11 cellular contexts compared by ENCODE assay signal in genomic region chr22:42805998-42806481, GRCh38. TPM values are rescaled to one million over a fixed set of nuclear protein-coding genes. Genes with fewer than 3 reads are reported as not detected.
DNase-seq lines count a peak whose midpoint lies in the region; ATAC-seq, FAIRE-seq and TF ChIP-seq lines count a peak whose summit lies in the region.
"Had no signal": no experiment of that assay in that cellular context is flagged by ENCODE, and none has a peak within 500 bp of the region (broad histone marks: within the 10 kb centered on the region; RNA-seq: fewer than 3 reads in every experiment).

No MANE protein-coding gene starts in this region.

- H3K27ac Mint-ChIP-seq in naive thymus-derived CD8-positive, alpha-beta T cell: peak overlapping the region in 2 of 10 donors; percentile 20 to 64
- H3K27ac Mint-ChIP-seq in activated naive CD4-positive, alpha-beta T cell treated with anti-CD3 and anti-CD28 coated beads, Interleukin-2, amount 50 U/mL, for 72 hours: peak overlapping the region in 1 of 2 donors; percentile 55
- H3K27ac Mint-ChIP-seq: activated B cell treated with CpG ODN at 0.5 μM for 24 hours had no signal

- no peaks in the 10 kb centered on the region for H3K9me2 ChIP-seq in hepatocyte (replicated peaks; ENCODE audit: insufficient read depth)

- intact Hi-C loops in tibial artery (cut with DNase I; ENCODE audit: low total_unique reads): no loop called here

- POLR2A ChIA-PET in naive thymus-derived CD8-positive, alpha-beta T cell (lab: Charles Lee): no interaction called here

- no peak overlapping the region for H3K4me3 Mint-ChIP-seq in naive thymus-derived CD8-positive, alpha-beta T cell
- H3K4me3 Mint-ChIP-seq: activated B cell treated with CpG ODN at 0.5 μM for 24 hours had no signal

- H3K4me1 Mint-ChIP-seq in naive thymus-derived CD8-positive, alpha-beta T cell: peaks cover 0 to 2% (median 0%) of the 10 kb centered on the region in 4 donors
- H3K4me1 Mint-ChIP-seq: activated B cell treated with CpG ODN at 0.5 μM for 24 hours had no signal

- H4K20me1 ChIP-seq in hepatocyte (ENCODE audit: insufficient read depth, poor library complexity, severe bottlenecking): no peaks in the 10 kb centered on the region

- no peak for FAIRE-seq in bronchial epithelial cell (lab: Jason Lieb, UNC)

- H3K9me3 Mint-ChIP-seq in naive thymus-derived CD8-positive, alpha-beta T cell: no peaks in the 10 kb centered on the region
- no peaks in the 10 kb centered on the region for H3K9me3 Mint-ChIP-seq in activated naive CD4-positive, alpha-beta T cell treated with anti-CD3 and anti-CD28 coated beads, Interleukin-2, amount 50 U/mL, for 72 hours
- H3K9me3 Mint-ChIP-seq: activated B cell treated with CpG ODN at 0.5 μM for 24 hours had no signal

- peaks cover 0 to 20% (median 5%) of the 10 kb centered on the region in 4 donors for H3K4me1 ChIP-seq in tibial artery
- H3K4me1 ChIP-seq in hepatocyte (ENCODE audit: insufficient read depth): no peaks in the 10 kb centered on the region

- peak overlapping the region; percentile 40 to 45 for H3K27ac ChIP-seq in tibial artery
- no peak overlapping the region for H3K27ac ChIP-seq in hepatocyte

- H3K27me3 Mint-ChIP-seq in naive thymus-derived CD8-positive, alpha-beta T cell: no peaks in the 10 kb centered on the region
- H3K27me3 Mint-ChIP-seq: activated B cell treated with CpG ODN at 0.5 μM for 24 hours had no signal

- H3K9me3 ChIP-seq in MG63: no peaks in the 10 kb centered on the region
- H3K9me3 ChIP-seq in tibial artery: no peaks in the 10 kb centered on the region
- no peaks in the 10 kb centered on the region for H3K9me3 ChIP-seq in hepatocyte (ENCODE audit: low read depth)

- no peak overlapping the region for H3K4me2 ChIP-seq in hepatocyte

- H3K36me3 ChIP-seq in MG63 (peaks cover 40% of the 10 kb centered on the region), bronchial epithelial cell (ENCODE audit: control insufficient read depth, insufficient read depth, low read length) (peaks cover 19% of the 10 kb centered on the region), tibial artery (peaks cover 73 to 97% (median 85%) of the 10 kb centered on the region in 3 donors), hepatocyte (replicated peaks; ENCODE audit: insufficient read depth, low read depth) (no peaks in the 10 kb centered on the region)

- peaks cover 4% of the 10 kb centered on the region for H3K79me2 ChIP-seq in hepatocyte

- H2AFZ ChIP-seq in hepatocyte: no peak overlapping the region

- no peak overlapping the region for H3K4me3 ChIP-seq in MG63
- H3K4me3 ChIP-seq in bronchial epithelial cell (ENCODE audit: low read depth, low read length): no peak overlapping the region
- H3K4me3 ChIP-seq in tibial artery: no peak overlapping the region
- H3K4me3 ChIP-seq in hepatocyte: no peak overlapping the region

- peaks cover 0 to 71% (median 29%) of the 10 kb centered on the region in 3 donors for H3K36me3 Mint-ChIP-seq in naive thymus-derived CD8-positive, alpha-beta T cell
- H3K36me3 Mint-ChIP-seq in activated naive CD4-positive, alpha-beta T cell treated with anti-CD3 and anti-CD28 coated beads, Interleukin-2, amount 50 U/mL, for 72 hours: peaks cover 0 to 6% of the 10 kb centered on the region in 2 donors

- DNase-seq in MG63 (peak; percentile 14), bronchial epithelial cell (ENCODE audit: low read depth) (peak; percentile 6), lung microvascular endothelial cell (ENCODE audit: low read depth in 2 of 2) (peak; percentile 50 to 57), tibial artery (no peak), hepatocyte (ENCODE audit: low spot score) (no peak)
- DNase-seq in naive thymus-derived CD8-positive, alpha-beta T cell: no peak
- no peak for DNase-seq in activated naive CD4-positive, alpha-beta T cell treated with anti-CD3 and anti-CD28 coated beads, Interleukin-2, amount 50 U/mL, for 72 hours (ENCODE audit: low spot score in 2 of 2)
- DNase-seq: activated B cell treated with CpG ODN at 0.5 μM for 24 hours, Karpas-422, occipital lobe had no signal

- ATAC-seq in naive thymus-derived CD8-positive, alpha-beta T cell: no peak
- ATAC-seq in GM19397 (IDR thresholded peaks at IDR 0.05; ENCODE audit: unreplicated experiment): no peak
- ATAC-seq in activated naive CD4-positive, alpha-beta T cell treated with anti-CD3 and anti-CD28 coated beads, Interleukin-2, amount 50 U/mL, for 72 hours: no peak

- no peak for TF ChIP-seq CTCF in bronchial epithelial cell (IDR thresholded peaks at IDR 0.05; ENCODE audit: insufficient read depth, low read length, severe bottlenecking)
- no peak for TF ChIP-seq CTCF in tibial artery (IDR thresholded peaks at IDR 0.05)
- no peak for TF ChIP-seq CTCF in hepatocyte (IDR thresholded peaks at IDR 0.05; ENCODE audit: poor library complexity)

- WGBS in hepatocyte (ENCODE audit: low lambda C conversion rate, missing lambda C conversion rate): 92% methylated on average over 9 of the region's 9 CpGs

- no peaks in the 10 kb centered on the region for H3K27me3 ChIP-seq in MG63
- H3K27me3 ChIP-seq in bronchial epithelial cell (ENCODE audit: control insufficient read depth, insufficient read depth, low read length): no peaks in the 10 kb centered on the region
- H3K27me3 ChIP-seq in tibial artery: no peaks in the 10 kb centered on the region
- no peaks in the 10 kb centered on the region for H3K27me3 ChIP-seq in hepatocyte

RNA-seq across cellular contexts. Expression of gene ARFGAP3, which starts 51.0 kb away (rescaled TPM):
- total RNA-seq in MG63 (2014; rRNA removed; shearing (Covaris generic); ENCODE audit: low replicate concordance): 27.5 and 37.3 TPM in 2 replicates
- 76.7 and 87.7 TPM in 2 replicates for total RNA-seq in bronchial epithelial cell
- 45.8 and 55.2 TPM in 2 replicates for total RNA-seq in lung microvascular endothelial cell
- total RNA-seq in naive thymus-derived CD8-positive, alpha-beta T cell: 10 to 100 TPM; 32.9 to 34.1 TPM
- polyA plus RNA-seq in naive thymus-derived CD8-positive, alpha-beta T cell: 10 to 100 TPM; 22.3 to 44.7 (median 25.1) TPM
- total RNA-seq in activated naive CD4-positive, alpha-beta T cell treated with anti-CD3 and anti-CD28 coated beads, Interleukin-2, amount 50 U/mL, for 72 hours: 10 to 100 TPM; 23.3 to 47.3 TPM
- total RNA-seq in hepatocyte: 89.5 and 99.5 TPM in 2 replicates
- 53.7 and 54.7 TPM in 2 replicates for polyA plus RNA-seq in hepatocyte

Comparison
In these comparisons a context has a peak if more than half of its experiments do, and no peak if none do; other contexts are left out.
1. DNase-seq: peak in MG63 (single experiment), bronchial epithelial cell (single experiment) and lung microvascular endothelial cell (2 of 2); none in tibial artery (0 of 2), naive thymus-derived CD8-positive, alpha-beta T cell (0 of 10), activated naive CD4-positive, alpha-beta T cell treated with anti-CD3 and anti-CD28 coated beads, Interleukin-2, amount 50 U/mL, for 72 hours (0 of 2) and hepatocyte (single experiment).